18 cellular contexts compared by ENCODE assay signal in genomic region chr1:8631163-8631562, GRCh38.
DNase-seq lines count a peak whose midpoint lies in the region; ATAC-seq lines count a peak whose summit lies in the region.
"Had no signal": no experiment of that assay in that cellular context is flagged by ENCODE, and none has a peak within 500 bp of the region (broad histone marks: within the 10 kb centered on the region; RNA-seq: fewer than 3 reads in every experiment).

No MANE protein-coding gene starts in this region.

- DNase-seq in Daoy (ENCODE audit: low read depth) (peak; percentile 43), M059J (ENCODE audit: low read depth) (peak; percentile 34), naive B cell (no peak), NCI-H1105 (lab: John Stamatoyannopoulos, UW) (no peak), germinal center (ENCODE audit: low spot score) (no peak), NCI-H187 (lab: John Stamatoyannopoulos, UW) (no peak)
- DNase-seq: activated CD4-positive, alpha-beta T cell treated with anti-CD3 and anti-CD28 coated beads, Interleukin-2, amount 50 U/mL, for 48 hours; activated naive CD4-positive, alpha-beta T cell; activated T-cell treated with anti-CD3 and anti-CD28 coated beads for 4 hours; CD8-positive, alpha-beta memory T cell; NCI-H187 treated with DMSO at 0.1 percent for 48 hours; NCI-H446; NK-92 treated with Interleukin-12 subunit alpha and Interleukin-12 subunit beta, amount 100 ng/mL, for 24 hours; retina; thyroid gland had no signal

- no peak for ATAC-seq in naive B cell (ENCODE audit: low read depth in 2 of 2)
- no peak for ATAC-seq in GM18498 (IDR thresholded peaks at IDR 0.05; ENCODE audit: unreplicated experiment)
- ATAC-seq: stimulated activated effector memory CD8-positive, alpha-beta T cell treated with anti-CD3 and anti-CD28 coated beads, Interleukin-12 subunit alpha, Interleukin-12 subunit beta, amount 100 ng/mL, for 72 hours had no signal

- no peak overlapping the region for H3K4me3 Mint-ChIP-seq in dendritic cell treated with granulocyte-macrophage colony-stimulating factor and Interleukin-4, amounts not matched to agents 40 ng/mL and 50 ng/mL, for 4 days
- peak overlapping the region in 1 of 8 donors; percentile 6 for H3K4me3 Mint-ChIP-seq in naive B cell
- H3K4me3 Mint-ChIP-seq: CD8-positive, alpha-beta memory T cell; stimulated activated effector memory CD8-positive, alpha-beta T cell treated with anti-CD3 and anti-CD28 coated beads, Interleukin-12 subunit alpha, Interleukin-12 subunit beta, amount 100 ng/mL, for 72 hours had no signal

- peaks cover 38% of the 10 kb centered on the region for H3K4me1 Mint-ChIP-seq in dendritic cell treated with granulocyte-macrophage colony-stimulating factor and Interleukin-4, amounts not matched to agents 40 ng/mL and 50 ng/mL, for 4 days (ENCODE audit: low read depth)
- peaks cover 67 to 89% (median 79%) of the 10 kb centered on the region in 3 donors for H3K4me1 Mint-ChIP-seq in naive B cell

- no peaks in the 10 kb centered on the region for H3K36me3 Mint-ChIP-seq in dendritic cell treated with granulocyte-macrophage colony-stimulating factor and Interleukin-4, amounts not matched to agents 40 ng/mL and 50 ng/mL, for 4 days (ENCODE audit: low read depth)
- H3K36me3 Mint-ChIP-seq in naive B cell = no peaks in the 10 kb centered on the region

- H3K9me3 Mint-ChIP-seq in dendritic cell treated with granulocyte-macrophage colony-stimulating factor and Interleukin-4, amounts not matched to agents 40 ng/mL and 50 ng/mL, for 4 days = no peaks in the 10 kb centered on the region
- H3K9me3 Mint-ChIP-seq in naive B cell = peaks cover 0 to 7% (median 0%) of the 10 kb centered on the region in 7 donors
- H3K9me3 Mint-ChIP-seq: CD8-positive, alpha-beta memory T cell; stimulated activated effector memory CD8-positive, alpha-beta T cell treated with anti-CD3 and anti-CD28 coated beads, Interleukin-12 subunit alpha, Interleukin-12 subunit beta, amount 100 ng/mL, for 72 hours had no signal

- peak overlapping the region; percentile 34 for H3K27ac Mint-ChIP-seq in dendritic cell treated with granulocyte-macrophage colony-stimulating factor and Interleukin-4, amounts not matched to agents 40 ng/mL and 50 ng/mL, for 4 days
- H3K27ac Mint-ChIP-seq in naive B cell = peak overlapping the region in 5 of 6 donors; percentile 78 to 90 (median 79)
- H3K27ac Mint-ChIP-seq: stimulated activated effector memory CD8-positive, alpha-beta T cell treated with anti-CD3 and anti-CD28 coated beads, Interleukin-12 subunit alpha, Interleukin-12 subunit beta, amount 100 ng/mL, for 72 hours had no signal

- intact Hi-C loops in dendritic cell treated with granulocyte-macrophage colony-stimulating factor and Interleukin-4, amounts not matched to agents 40 ng/mL and 50 ng/mL, for 4 days (cut with micrococcal nuclease) = no loop called here

- no peaks in the 10 kb centered on the region for H3K27me3 Mint-ChIP-seq in dendritic cell treated with granulocyte-macrophage colony-stimulating factor and Interleukin-4, amounts not matched to agents 40 ng/mL and 50 ng/mL, for 4 days
- H3K27me3 Mint-ChIP-seq in naive B cell = no peaks in the 10 kb centered on the region
- H3K27me3 Mint-ChIP-seq: CD8-positive, alpha-beta memory T cell had no signal

Comparison
In these comparisons a context has a peak if more than half of its experiments do, and no peak if none do; other contexts are left out.
1. DNase-seq: peak in Daoy (single experiment) and M059J (single experiment); none in naive B cell (single experiment), NCI-H1105 (single experiment), germinal center (single experiment) and NCI-H187 (0 of 2).